Comparison of ENCODE assay signal across 21 cellular contexts in genomic region chr1:40929145-40929544, GRCh38. TPM values are rescaled to one million over a fixed set of nuclear protein-coding genes. Genes with fewer than 3 reads are reported as not detected.
DNase-seq lines count a peak whose midpoint lies in the region; ATAC-seq, FAIRE-seq and TF ChIP-seq lines count a peak whose summit lies in the region.
"Had no signal": no experiment of that assay in that cellular context is flagged by ENCODE, and none has a peak within 500 bp of the region (broad histone marks: within the 10 kb centered on the region; RNA-seq: fewer than 3 reads in every experiment).

No MANE protein-coding gene starts in this region.

- no peaks in the 10 kb centered on the region for H3K27me3 ChIP-seq in HepG2 (ENCODE audit: control insufficient read depth in 1 of 2, insufficient read depth in 2 of 2, low read length in 2 of 2)
- H3K27me3 ChIP-seq in right lobe of liver: no peaks in the 10 kb centered on the region
- H3K27me3 ChIP-seq: BLaER1 had no signal

- no peaks in the 10 kb centered on the region for H3K79me2 ChIP-seq in HepG2 (ENCODE audit: insufficient read depth, low read length)

- H3K36me3 ChIP-seq in HepG2 (replicated peaks in 1 of 2; ENCODE audit: control insufficient read depth in 1 of 2, insufficient read depth in 2 of 2, low read length in 2 of 2): no peaks in the 10 kb centered on the region
- no peaks in the 10 kb centered on the region for H3K36me3 ChIP-seq in right lobe of liver
- H3K36me3 ChIP-seq: BLaER1 had no signal

- H3K4me2 ChIP-seq in HepG2 (ENCODE audit: low read depth, low read length): no peak overlapping the region
- H3K4me2 ChIP-seq: BLaER1 had no signal

- H2AFZ ChIP-seq in HepG2 (ENCODE audit: low read length): no peak overlapping the region

- no peak overlapping the region for H3K4me3 ChIP-seq in HepG2 (replicated peaks in 1 of 3; ENCODE audit: insufficient read depth in 1 of 3, low read depth in 2 of 3, low read length in 3 of 3)
- H3K4me3 ChIP-seq in right lobe of liver: no peak overlapping the region
- no peak overlapping the region for H3K4me3 ChIP-seq in fibroblast of pulmonary artery (replicated peaks; ENCODE audit: low read depth, low read length)
- H3K4me3 ChIP-seq: BLaER1 had no signal

- FAIRE-seq in HepG2 (lab: Jason Lieb, UNC): no peak
- FAIRE-seq: A204.1, H1 had no signal

- TF ChIP-seq POLR2A in HepG2 (IDR thresholded peaks at IDR 0.05; ENCODE audit: insufficient read depth in 1 of 2, low read depth in 2 of 2, low read length in 2 of 2) (no peak), right lobe of liver (IDR thresholded peaks at IDR 0.05) (no peak)

- intact Hi-C loops in HepG2 (cut with micrococcal nuclease; ENCODE audit: unreplicated experiment): no loop called here
- intact Hi-C loops in right lobe of liver (cut with DNase I): no loop called here

- DNase-seq in HepG2 (ENCODE audit: low spot score) (no peak), right lobe of liver (no peak), RPMI7951 (ENCODE audit: low read depth) (peak; percentile 11), fibroblast of pulmonary artery (ENCODE audit: low read depth) (peak; percentile 43), DMS53 (lab: John Stamatoyannopoulos, UW) (no peak)
- no peak for DNase-seq in stimulated activated CD4-positive, alpha-beta T cell treated with anti-CD3 and anti-CD28 coated beads, Interleukin-12 subunit alpha, Interleukin-12 subunit beta, amount 100 ng/mL, for 4 hours
- DNase-seq: CD4-positive, alpha-beta memory T cell; Karpas-422; MM.1S; NCI-H1105 treated with DMSO at 0.1 percent for 48 hours; NCI-H1694; NCI-H2081 treated with DMSO at 0.1 percent for 48 hours; NCI-H510A; NCI-H748 treated with DMSO at 0.1 percent for 48 hours; RPMI8226; SHP77 treated with DMSO at 0.1 percent for 48 hours had no signal

- H3K9ac ChIP-seq in HepG2 (ENCODE audit: insufficient read depth, low read depth, low read length): no peak overlapping the region
- H3K9ac ChIP-seq: BLaER1 had no signal

- no TSS peak for BruUV-seq in HepG2 (replicated peaks; lab: Mats Ljungman, UMichigan)

- no peaks in the 10 kb centered on the region for H4K20me1 ChIP-seq in HepG2 (ENCODE audit: insufficient read depth, low read length)
- H4K20me1 ChIP-seq: BLaER1 had no signal

- ATAC-seq in HepG2 (no peak), right lobe of liver (no peak), HG03354 (IDR thresholded peaks at IDR 0.05; ENCODE audit: poor library complexity, severe bottlenecking, unreplicated experiment) (no peak), HG03159 (IDR thresholded peaks at IDR 0.05; ENCODE audit: unreplicated experiment) (no peak)

- TF ChIP-seq CTCF in HepG2 (CRISPR knock-in tag; IDR thresholded peaks at IDR 0.05): no peak
- no peak for TF ChIP-seq CTCF in right lobe of liver (IDR thresholded peaks at IDR 0.05)
- no peak for TF ChIP-seq CTCF in fibroblast of pulmonary artery (IDR thresholded peaks at IDR 0.05; ENCODE audit: low read length, missing control alignments)

- H3K27ac ChIP-seq in HepG2 (ENCODE audit: extremely low read length, insufficient read depth, low read length) (no peak overlapping the region), right lobe of liver (no peak overlapping the region)
- H3K27ac ChIP-seq: BLaER1 had no signal

- CTCF ChIA-PET in HepG2 (lab: Yijun Ruan, JAX; ENCODE audit: low intra/inter-chr PET ratio, low total read pairs): no interaction called here

- in situ Hi-C loops in HepG2 (cut with HindIII; ENCODE audit: extremely low pct_ligation_motif_present, low pct_unique_long_range_greater_than_20kb): no loop called here

- WGBS in HepG2 (ENCODE audit: low lambda C conversion rate): 88% methylated on average over 1 of the region's 1 CpG
- WGBS in right lobe of liver (ENCODE audit: insufficient coverage, low coverage, low lambda C conversion rate, missing lambda C conversion rate): 67% methylated on average over 1 of the region's 1 CpG

- H3K9me3 ChIP-seq in HepG2 (ENCODE audit: low read length): no peaks in the 10 kb centered on the region
- H3K9me3 ChIP-seq in right lobe of liver: no peaks in the 10 kb centered on the region
- H3K9me3 ChIP-seq: BLaER1 had no signal

- H3K4me1 ChIP-seq in HepG2 (ENCODE audit: insufficient read depth, low read length): peaks cover 72% of the 10 kb centered on the region
- peaks cover 0 to 9% (median 4%) of the 10 kb centered on the region in 4 donors for H3K4me1 ChIP-seq in right lobe of liver

- no peak for TF ChIP-seq RAD21 in HepG2 (CRISPR knock-in tag; IDR thresholded peaks at IDR 0.05)

- POLR2A ChIA-PET in HepG2 (lab: Yijun Ruan, JAX): interaction anchor here (1.5 kb wide), 1 partner anchor 67 kb away, joined by 9 read pairs; the partner anchor contains the start of gene CITED4

- TF ChIP-seq EP300 in HepG2 (IDR thresholded peaks at IDR 0.05; ENCODE audit: low read depth in 2 of 2, low read length in 2 of 2): no peak
- TF ChIP-seq EP300 in HepG2 (CRISPR knock-in tag; IDR thresholded peaks at IDR 0.05; ENCODE audit: borderline replicate concordance): no peak

TF ChIP-seq in HepG2, 621 proteins besides CTCF, POLR2A, EP300 and RAD21:
- TF ChIP-seq TRIM22 (IDR thresholded peaks at IDR 0.05) (no peak), ZNF770 (CRISPR knock-in tag; IDR thresholded peaks at IDR 0.05) (peak; percentile 30; the same call in 1 of the 2 replicates)
TF ChIP-seq in HepG2: peak in this region for 1.

RNA-seq across cellular contexts. Expression of gene CTPS1, which starts 50.4 kb away (rescaled TPM):
- total RNA-seq in HepG2 (2016; rRNA removed; fragmentation: Illumina TruSeq; extraction: Trizol): 42.8 and 63.1 TPM in 2 replicates
- 8.1 and 8.4 TPM in 2 replicates for total RNA-seq in HepG2 (2016; cell fraction: cytosol; rRNA removed; fragmentation: Illumina TruSeq; extraction: Trizol; ENCODE audit: low read depth)
- 40.9 and 54.3 TPM in 2 replicates for total RNA-seq in HepG2 (2016; cell fraction: insoluble cytoplasmic fraction; rRNA removed; fragmentation: Illumina TruSeq; extraction: Trizol)
- total RNA-seq in HepG2 (2016; cell fraction: membrane; rRNA removed; fragmentation: Illumina TruSeq; extraction: Trizol): 18.5 and 19.2 TPM in 2 replicates
- 56.4 and 60.8 TPM in 2 replicates for total RNA-seq in HepG2 (2016; cell fraction: nucleus; rRNA removed; fragmentation: Illumina TruSeq; extraction: Trizol)
- polyA plus RNA-seq in HepG2 (2011; rRNA removed): 9.6 and 10.1 TPM in 2 replicates
- polyA plus RNA-seq in HepG2 (2011; cell fraction: cytosol; rRNA removed): 6.4 and 7.9 TPM in 2 replicates
- 42.7 and 43.4 TPM in 2 replicates for polyA plus RNA-seq in HepG2 (2011; cell fraction: nucleus; rRNA removed)
- polyA plus RNA-seq in HepG2 (2012): 19.4 and 21.9 TPM in 2 replicates
- polyA plus RNA-seq in HepG2 (2016; cell fraction: cytosol; fragmentation: Illumina TruSeq; extraction: Trizol; ENCODE audit: low read depth): 4.7 and 5.0 TPM in 2 replicates
- 61.3 and 68.4 TPM in 2 replicates for polyA plus RNA-seq in HepG2 (2016; cell fraction: insoluble cytoplasmic fraction; fragmentation: Illumina TruSeq; extraction: Trizol; ENCODE audit: low read depth)
- 9.5 and 10.5 TPM in 2 replicates for polyA plus RNA-seq in HepG2 (2016; cell fraction: membrane; fragmentation: Illumina TruSeq; extraction: Trizol; ENCODE audit: low read depth)
- 105 and 109 TPM in 2 replicates for polyA plus RNA-seq in HepG2 (2016; cell fraction: nucleus; fragmentation: Illumina TruSeq; extraction: Trizol; ENCODE audit: insufficient read depth, low read depth)
- polyA minus RNA-seq in HepG2 (2011; rRNA and poly(A)+ RNA removed; ENCODE audit: low replicate concordance): 23.3 and 120 TPM in 2 replicates
- 7.5 and 8.1 TPM in 2 replicates for polyA minus RNA-seq in HepG2 (2011; cell fraction: cytosol; rRNA and poly(A)+ RNA removed)
- 51.4 and 55.3 TPM in 2 replicates for polyA minus RNA-seq in HepG2 (2011; cell fraction: nucleus; rRNA and poly(A)+ RNA removed)
- total RNA-seq in right lobe of liver: 10 to 100 TPM; 13.1 to 48.0 (median 42.2) TPM
- total RNA-seq in RPMI7951 (2014; rRNA removed; shearing (Covaris generic)): 23.5 and 25.6 TPM in 2 replicates

Comparison
In these comparisons a context has a peak if more than half of its experiments do, and no peak if none do; other contexts are left out.
1. DNase-seq: peak in RPMI7951 (single experiment) and fibroblast of pulmonary artery (single experiment); none in HepG2 (single experiment), right lobe of liver (0 of 3), stimulated activated CD4-positive, alpha-beta T cell treated with anti-CD3 and anti-CD28 coated beads, Interleukin-12 subunit alpha, Interleukin-12 subunit beta, amount 100 ng/mL, for 4 hours (single experiment) and DMS53 (single experiment).